Comparison of ENCODE assay signal across 1 cellular context in the genomic region with DNA sequence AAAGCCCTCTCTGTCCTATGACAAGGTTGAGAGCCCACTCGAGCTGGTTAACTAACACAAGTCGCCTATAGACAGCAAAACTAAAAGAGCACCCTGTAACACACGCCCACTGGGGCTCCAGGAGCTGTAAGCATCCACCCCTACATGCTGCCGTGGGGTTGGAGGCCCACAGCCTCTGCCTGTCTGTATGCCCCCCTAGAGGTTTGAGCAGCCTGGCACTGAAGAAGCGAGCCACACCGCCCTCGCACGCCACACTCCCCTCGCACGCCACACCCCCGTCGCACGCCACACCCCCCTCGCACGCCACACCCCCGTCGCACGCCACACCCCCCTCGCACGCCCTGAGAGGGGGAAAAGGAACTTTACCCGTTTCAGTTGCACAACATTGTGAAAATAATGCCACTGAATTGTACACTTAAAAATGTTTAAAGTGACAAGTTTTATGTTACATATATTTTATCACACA.
A peak's percentile ranks its signal among the peaks of the same experiment; 100 is the strongest.
TF ChIP-seq lines count a peak whose summit lies in the region.

No MANE protein-coding gene starts in this region.

TF ChIP-seq in HEK293, 187 proteins besides CTCF, POLR2A, EP300 and RAD21 (continued from another document):
- TF ChIP-seq ZNF112 (tag by site-specific recombination; IDR thresholded peaks at IDR 0.05) (no peak), KLF8 (tag by site-specific recombination; IDR thresholded peaks at IDR 0.05) (peak; percentile 47; the same call in 1 of the 2 replicates), SP2 (tag by site-specific recombination; IDR thresholded peaks at IDR 0.05) (no peak), GLIS2 (tag by site-specific recombination; IDR thresholded peaks at IDR 0.05) (peak; percentile 77), KLF1 (tag by site-specific recombination; IDR thresholded peaks at IDR 0.05) (peak; percentile 45; the same call in 1 of the 2 replicates), ZNF791 (tag by site-specific recombination; IDR thresholded peaks at IDR 0.05) (no peak), ZNF16 (tag by site-specific recombination; IDR thresholded peaks at IDR 0.05; ENCODE audit: low read depth) (no peak), BCL11A (tag by site-specific recombination; IDR thresholded peaks at IDR 0.05; ENCODE audit: low read depth) (no peak), ZFHX2 (tag by site-specific recombination; conservative IDR thresholded peaks at IDR 0.05) (peak; percentile 87), OSR2 (tag by site-specific recombination; IDR thresholded peaks at IDR 0.05) (no peak), ZNF558 (tag by site-specific recombination; IDR thresholded peaks at IDR 0.05) (no peak), TCF7L2 (IDR thresholded peaks at IDR 0.05; ENCODE audit: borderline replicate concordance, low read depth, low read length) (no peak), KLF9 (tag by site-specific recombination; IDR thresholded peaks at IDR 0.05; ENCODE audit: low read depth) (peak; percentile 100), ZNF24 (tag by site-specific recombination; IDR thresholded peaks at IDR 0.05) (no peak)
- TF ChIP-seq, protein P1, sequence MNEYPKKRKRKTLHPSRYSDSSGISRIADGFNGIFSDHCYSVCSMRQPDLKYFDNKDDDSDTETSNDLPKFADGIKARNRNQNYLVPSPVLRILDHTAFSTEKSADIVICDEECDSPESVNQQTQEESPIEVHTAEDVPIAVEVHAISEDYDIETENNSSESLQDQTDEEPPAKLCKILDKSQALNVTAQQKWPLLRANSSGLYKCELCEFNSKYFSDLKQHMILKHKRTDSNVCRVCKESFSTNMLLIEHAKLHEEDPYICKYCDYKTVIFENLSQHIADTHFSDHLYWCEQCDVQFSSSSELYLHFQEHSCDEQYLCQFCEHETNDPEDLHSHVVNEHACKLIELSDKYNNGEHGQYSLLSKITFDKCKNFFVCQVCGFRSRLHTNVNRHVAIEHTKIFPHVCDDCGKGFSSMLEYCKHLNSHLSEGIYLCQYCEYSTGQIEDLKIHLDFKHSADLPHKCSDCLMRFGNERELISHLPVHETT (tag by site-specific recombination; IDR thresholded peaks at IDR 0.05) = no peak
- TF ChIP-seq, protein P2, sequence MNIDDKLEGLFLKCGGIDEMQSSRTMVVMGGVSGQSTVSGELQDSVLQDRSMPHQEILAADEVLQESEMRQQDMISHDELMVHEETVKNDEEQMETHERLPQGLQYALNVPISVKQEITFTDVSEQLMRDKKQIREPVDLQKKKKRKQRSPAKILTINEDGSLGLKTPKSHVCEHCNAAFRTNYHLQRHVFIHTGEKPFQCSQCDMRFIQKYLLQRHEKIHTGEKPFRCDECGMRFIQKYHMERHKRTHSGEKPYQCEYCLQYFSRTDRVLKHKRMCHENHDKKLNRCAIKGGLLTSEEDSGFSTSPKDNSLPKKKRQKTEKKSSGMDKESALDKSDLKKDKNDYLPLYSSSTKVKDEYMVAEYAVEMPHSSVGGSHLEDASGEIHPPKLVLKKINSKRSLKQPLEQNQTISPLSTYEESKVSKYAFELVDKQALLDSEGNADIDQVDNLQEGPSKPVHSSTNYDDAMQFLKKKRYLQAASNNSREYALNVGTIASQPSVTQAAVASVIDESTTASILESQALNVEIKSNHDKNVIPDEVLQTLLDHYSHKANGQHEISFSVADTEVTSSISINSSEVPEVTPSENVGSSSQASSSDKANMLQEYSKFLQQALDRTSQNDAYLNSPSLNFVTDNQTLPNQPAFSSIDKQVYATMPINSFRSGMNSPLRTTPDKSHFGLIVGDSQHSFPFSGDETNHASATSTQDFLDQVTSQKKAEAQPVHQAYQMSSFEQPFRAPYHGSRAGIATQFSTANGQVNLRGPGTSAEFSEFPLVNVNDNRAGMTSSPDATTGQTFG (tag by site-specific recombination; IDR thresholded peaks at IDR 0.05; ENCODE audit: borderline replicate concordance) = no peak
- TF ChIP-seq, protein P3, sequence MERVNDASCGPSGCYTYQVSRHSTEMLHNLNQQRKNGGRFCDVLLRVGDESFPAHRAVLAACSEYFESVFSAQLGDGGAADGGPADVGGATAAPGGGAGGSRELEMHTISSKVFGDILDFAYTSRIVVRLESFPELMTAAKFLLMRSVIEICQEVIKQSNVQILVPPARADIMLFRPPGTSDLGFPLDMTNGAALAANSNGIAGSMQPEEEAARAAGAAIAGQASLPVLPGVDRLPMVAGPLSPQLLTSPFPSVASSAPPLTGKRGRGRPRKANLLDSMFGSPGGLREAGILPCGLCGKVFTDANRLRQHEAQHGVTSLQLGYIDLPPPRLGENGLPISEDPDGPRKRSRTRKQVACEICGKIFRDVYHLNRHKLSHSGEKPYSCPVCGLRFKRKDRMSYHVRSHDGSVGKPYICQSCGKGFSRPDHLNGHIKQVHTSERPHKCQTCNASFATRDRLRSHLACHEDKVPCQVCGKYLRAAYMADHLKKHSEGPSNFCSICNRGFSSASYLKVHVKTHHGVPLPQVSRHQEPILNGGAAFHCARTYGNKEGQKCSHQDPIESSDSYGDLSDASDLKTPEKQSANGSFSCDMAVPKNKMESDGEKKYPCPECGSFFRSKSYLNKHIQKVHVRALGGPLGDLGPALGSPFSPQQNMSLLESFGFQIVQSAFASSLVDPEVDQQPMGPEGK (tag by site-specific recombination; IDR thresholded peaks at IDR 0.05) = peak; percentile 55
- TF ChIP-seq, protein P4, sequence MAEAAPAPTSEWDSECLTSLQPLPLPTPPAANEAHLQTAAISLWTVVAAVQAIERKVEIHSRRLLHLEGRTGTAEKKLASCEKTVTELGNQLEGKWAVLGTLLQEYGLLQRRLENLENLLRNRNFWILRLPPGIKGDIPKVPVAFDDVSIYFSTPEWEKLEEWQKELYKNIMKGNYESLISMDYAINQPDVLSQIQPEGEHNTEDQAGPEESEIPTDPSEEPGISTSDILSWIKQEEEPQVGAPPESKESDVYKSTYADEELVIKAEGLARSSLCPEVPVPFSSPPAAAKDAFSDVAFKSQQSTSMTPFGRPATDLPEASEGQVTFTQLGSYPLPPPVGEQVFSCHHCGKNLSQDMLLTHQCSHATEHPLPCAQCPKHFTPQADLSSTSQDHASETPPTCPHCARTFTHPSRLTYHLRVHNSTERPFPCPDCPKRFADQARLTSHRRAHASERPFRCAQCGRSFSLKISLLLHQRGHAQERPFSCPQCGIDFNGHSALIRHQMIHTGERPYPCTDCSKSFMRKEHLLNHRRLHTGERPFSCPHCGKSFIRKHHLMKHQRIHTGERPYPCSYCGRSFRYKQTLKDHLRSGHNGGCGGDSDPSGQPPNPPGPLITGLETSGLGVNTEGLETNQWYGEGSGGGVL (tag by site-specific recombination; IDR thresholded peaks at IDR 0.05) = 0 out of 2 replicates have a peak, but pooled peaks have one; percentile 32
